ENCODE assay signal across 13 cellular contexts in the genomic region with DNA sequence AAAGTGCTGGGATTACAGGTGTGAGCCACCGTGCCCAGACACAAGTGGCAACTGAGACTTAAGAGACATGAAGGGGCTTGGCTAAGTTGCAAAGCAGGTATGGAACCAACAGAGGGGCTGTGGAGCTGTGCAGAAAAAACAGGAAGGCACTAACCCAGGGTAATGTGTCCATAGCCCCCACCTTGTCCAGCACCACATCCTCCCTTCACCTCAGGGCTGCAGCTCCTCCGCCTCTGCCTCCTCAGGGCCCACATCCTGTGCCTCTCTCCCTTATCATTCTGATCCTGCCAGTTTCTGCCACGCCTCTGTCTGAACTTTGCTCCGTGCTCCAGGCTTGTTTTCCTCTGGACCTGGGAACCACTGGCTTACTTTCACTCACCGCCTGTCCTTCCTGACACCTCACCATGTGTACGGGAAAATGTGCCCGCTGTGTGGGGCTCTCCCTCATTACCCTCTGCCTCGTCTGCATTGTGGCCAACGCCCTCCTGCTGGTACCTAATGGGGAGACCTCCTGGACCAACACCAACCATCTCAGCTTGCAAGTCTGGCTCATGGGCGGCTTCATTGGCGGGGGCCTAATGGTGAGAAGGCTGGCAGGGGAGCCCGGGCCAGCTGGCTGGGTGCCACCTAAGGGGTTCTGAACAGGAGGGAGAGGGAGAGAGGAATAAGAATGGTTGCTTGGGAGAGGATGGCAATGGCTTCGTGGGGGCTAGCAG. TPM values are rescaled to one million over a fixed set of nuclear protein-coding genes. Genes with fewer than 3 reads are reported as not detected.
A peak's percentile ranks its signal among the peaks of the same experiment; 100 is the strongest.
DNase-seq lines count a peak whose midpoint lies in the region; ATAC-seq, FAIRE-seq and TF ChIP-seq lines count a peak whose summit lies in the region.
"Had no signal": no experiment of that assay in that cellular context is flagged by ENCODE, and none has a peak within 500 bp of the region (broad histone marks: within the 10 kb centered on the region; RNA-seq: fewer than 3 reads in every experiment).

A gene with protein sequence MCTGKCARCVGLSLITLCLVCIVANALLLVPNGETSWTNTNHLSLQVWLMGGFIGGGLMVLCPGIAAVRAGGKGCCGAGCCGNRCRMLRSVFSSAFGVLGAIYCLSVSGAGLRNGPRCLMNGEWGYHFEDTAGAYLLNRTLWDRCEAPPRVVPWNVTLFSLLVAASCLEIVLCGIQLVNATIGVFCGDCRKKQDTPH (plus strand): TSS at position 368 of the 716 bp plus-strand sequence. CDS start 37 bp downstream, at position 405.

- intact Hi-C loops in Caco-2 (cut with micrococcal nuclease; ENCODE audit: unreplicated experiment), result no loop called here

- peak; percentile 28 for FAIRE-seq in HTR-8/SVneo (lab: Jason Lieb, UNC)
- FAIRE-seq: TTC549 had no signal

- peak within 1 kb of the TSS; percentile 8; the same call in 1 of the 2 replicates for H3K4me3 ChIP-seq in Caco-2 (ENCODE audit: low read depth, low read length)
- H3K4me3 ChIP-seq in brain microvascular endothelial cell (ENCODE audit: low read depth, low read length), result no peak within 1 kb of the TSS

- peaks cover 11% of the 10 kb centered on the region for H3K4me1 ChIP-seq in Caco-2

- H3K27ac ChIP-seq in brain microvascular endothelial cell, result no peak within 1 kb of the TSS

- DNase-seq in Caco-2, result peak; percentile 50 to 68
- no peak for DNase-seq in HTR-8/SVneo (ENCODE audit: insufficient read length, low spot score)
- peak; percentile 87 for DNase-seq in left lobe of liver (ENCODE audit: low spot score)
- DNase-seq in KG1 (lab: John Stamatoyannopoulos, UW), result no peak
- no peak for DNase-seq in brain microvascular endothelial cell
- no peak for DNase-seq in stimulated activated CD4-positive, alpha-beta T cell treated with anti-CD3 and anti-CD28 coated beads, Interleukin-15, amount 100 ng/mL, for 24 hours
- DNase-seq: KBM-7 had no signal

- H3K9me3 Mint-ChIP-seq in Caco-2 (ENCODE audit: unreplicated experiment), result no peaks in the 10 kb centered on the region

- POLR2A ChIA-PET in Caco-2 (lab: Charles Lee), result interaction anchor here (0.6 to 0.9 kb wide), 2 partner anchors 17 to 51 kb away, joined by 3 to 14 read pairs; partner anchors contain the start of gene GLTPD2

- no peaks in the 10 kb centered on the region for H3K36me3 Mint-ChIP-seq in Caco-2 (ENCODE audit: insufficient read depth, unreplicated experiment)

- TF ChIP-seq CTCF in Caco-2 (IDR thresholded peaks at IDR 0.05; ENCODE audit: insufficient read depth in 1 of 2, low read depth in 1 of 2, low read length in 1 of 2, severe bottlenecking in 1 of 2, unreplicated experiment in 1 of 2) (no peak), brain microvascular endothelial cell (IDR thresholded peaks at IDR 0.05; ENCODE audit: low read depth, low read length, missing control alignments) (no peak)

- H3K4me1 Mint-ChIP-seq in Caco-2 (ENCODE audit: low read depth, unreplicated experiment), result peaks cover 16% of the 10 kb centered on the region

- H3K4me3 Mint-ChIP-seq in Caco-2 (ENCODE audit: unreplicated experiment), result peak within 1 kb of the TSS; percentile 52

- in situ Hi-C loops in brain microvascular endothelial cell (cut with HindIII; ENCODE audit: low pct_ligation_motif_present, low sequenced_read_pairs), result no loop called here

- no TSS peak for BruUV-seq in Caco-2 (replicated peaks; lab: Mats Ljungman, UMichigan)

- H3K9me3 ChIP-seq in Caco-2, result no peaks in the 10 kb centered on the region

- CTCF ChIA-PET in Caco-2 (lab: Charles Lee), result interaction anchor here (1.1 kb wide), 1 partner anchor 18 kb away, joined by 4 read pairs; the partner anchor contains the start of gene GLTPD2

- H3K27me3 ChIP-seq in Caco-2 (replicated peaks; ENCODE audit: control insufficient read depth, insufficient read depth, low read length), result no peaks in the 10 kb centered on the region
- peaks cover 4% of the 10 kb centered on the region for H3K27me3 ChIP-seq in brain microvascular endothelial cell (replicated peaks)

- H3K27ac Mint-ChIP-seq in Caco-2 (ENCODE audit: unreplicated experiment), result peak within 1 kb of the TSS; percentile 77

- no peak for TF ChIP-seq POLR2A in GM18505 (IDR thresholded peaks at IDR 0.05; ENCODE audit: borderline replicate concordance, extremely low read depth, insufficient read depth, insufficient read length)

- no peaks in the 10 kb centered on the region for H3K27me3 Mint-ChIP-seq in Caco-2 (ENCODE audit: insufficient read depth, unreplicated experiment)

- ATAC-seq in SK-N-SH treated with all-trans-retinoic acid at 6 μM for 48 hours (peak; percentile 37), left lobe of liver (peak; percentile 97), GM18505 (IDR thresholded peaks at IDR 0.05; ENCODE audit: unreplicated experiment) (no peak)

- no peaks in the 10 kb centered on the region for H3K36me3 ChIP-seq in Caco-2 (ENCODE audit: control insufficient read depth, insufficient read depth, low read length)
- H3K36me3 ChIP-seq in brain microvascular endothelial cell (replicated peaks), result no peaks in the 10 kb centered on the region

TF ChIP-seq in SK-N-SH treated with all-trans-retinoic acid at 6 μM for 48 hours, 23 proteins besides CTCF, POLR2A, EP300 and RAD21:
- TF ChIP-seq ZNF8 (CRISPR knock-in tag; IDR thresholded peaks at IDR 0.05), result no peak
- no peak for TF ChIP-seq TSHZ2 (CRISPR knock-in tag; IDR thresholded peaks at IDR 0.05)

RNA-seq across cellular contexts. Expression of the gene that starts here (rescaled TPM):
- total RNA-seq in Caco-2 (2022) (9.9 and 12.1 TPM in 2 replicates), left lobe of liver (79.0 TPM)
- total RNA-seq: fibroblast of villous mesenchyme, kidney epithelial cell, temporal lobe had no signal

Comparison
In these comparisons a context has a peak if more than half of its experiments do, and no peak if none do; other contexts are left out.
1. DNase-seq: peak in Caco-2 (2 of 2) and left lobe of liver (single experiment); none in HTR-8/SVneo (single experiment), KG1 (single experiment), brain microvascular endothelial cell (single experiment) and stimulated activated CD4-positive, alpha-beta T cell treated with anti-CD3 and anti-CD28 coated beads, Interleukin-15, amount 100 ng/mL, for 24 hours (single experiment).